In genomic region chr6:137531376-137532092, GRCh38 we compare ENCODE assay signal across 2 cellular contexts.
TF ChIP-seq lines count a peak whose summit lies in the region.

No MANE protein-coding gene starts in this region.

TF ChIP-seq in HEK293, 187 proteins besides CTCF, POLR2A, EP300 and RAD21:
- TF ChIP-seq, protein P1, sequence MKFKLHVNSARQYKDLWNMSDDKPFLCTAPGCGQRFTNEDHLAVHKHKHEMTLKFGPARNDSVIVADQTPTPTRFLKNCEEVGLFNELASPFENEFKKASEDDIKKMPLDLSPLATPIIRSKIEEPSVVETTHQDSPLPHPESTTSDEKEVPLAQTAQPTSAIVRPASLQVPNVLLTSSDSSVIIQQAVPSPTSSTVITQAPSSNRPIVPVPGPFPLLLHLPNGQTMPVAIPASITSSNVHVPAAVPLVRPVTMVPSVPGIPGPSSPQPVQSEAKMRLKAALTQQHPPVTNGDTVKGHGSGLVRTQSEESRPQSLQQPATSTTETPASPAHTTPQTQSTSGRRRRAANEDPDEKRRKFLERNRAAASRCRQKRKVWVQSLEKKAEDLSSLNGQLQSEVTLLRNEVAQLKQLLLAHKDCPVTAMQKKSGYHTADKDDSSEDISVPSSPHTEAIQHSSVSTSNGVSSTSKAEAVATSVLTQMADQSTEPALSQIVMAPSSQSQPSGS (tag by site-specific recombination; IDR thresholded peaks at IDR 0.05; ENCODE audit: low read depth): 0 out of 2 replicates have a peak, but pooled peaks have one; percentile 31
- TF ChIP-seq ZNF555 (tag by site-specific recombination; conservative IDR thresholded peaks at IDR 0.05) (no peak), ZNF223 (tag by site-specific recombination; IDR thresholded peaks at IDR 0.05) (no peak), MYNN (tag by site-specific recombination; IDR thresholded peaks at IDR 0.05; ENCODE audit: borderline replicate concordance) (no peak)
- TF ChIP-seq, protein P2, sequence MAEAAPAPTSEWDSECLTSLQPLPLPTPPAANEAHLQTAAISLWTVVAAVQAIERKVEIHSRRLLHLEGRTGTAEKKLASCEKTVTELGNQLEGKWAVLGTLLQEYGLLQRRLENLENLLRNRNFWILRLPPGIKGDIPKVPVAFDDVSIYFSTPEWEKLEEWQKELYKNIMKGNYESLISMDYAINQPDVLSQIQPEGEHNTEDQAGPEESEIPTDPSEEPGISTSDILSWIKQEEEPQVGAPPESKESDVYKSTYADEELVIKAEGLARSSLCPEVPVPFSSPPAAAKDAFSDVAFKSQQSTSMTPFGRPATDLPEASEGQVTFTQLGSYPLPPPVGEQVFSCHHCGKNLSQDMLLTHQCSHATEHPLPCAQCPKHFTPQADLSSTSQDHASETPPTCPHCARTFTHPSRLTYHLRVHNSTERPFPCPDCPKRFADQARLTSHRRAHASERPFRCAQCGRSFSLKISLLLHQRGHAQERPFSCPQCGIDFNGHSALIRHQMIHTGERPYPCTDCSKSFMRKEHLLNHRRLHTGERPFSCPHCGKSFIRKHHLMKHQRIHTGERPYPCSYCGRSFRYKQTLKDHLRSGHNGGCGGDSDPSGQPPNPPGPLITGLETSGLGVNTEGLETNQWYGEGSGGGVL (tag by site-specific recombination; IDR thresholded peaks at IDR 0.05): no peak
- TF ChIP-seq, protein P3, sequence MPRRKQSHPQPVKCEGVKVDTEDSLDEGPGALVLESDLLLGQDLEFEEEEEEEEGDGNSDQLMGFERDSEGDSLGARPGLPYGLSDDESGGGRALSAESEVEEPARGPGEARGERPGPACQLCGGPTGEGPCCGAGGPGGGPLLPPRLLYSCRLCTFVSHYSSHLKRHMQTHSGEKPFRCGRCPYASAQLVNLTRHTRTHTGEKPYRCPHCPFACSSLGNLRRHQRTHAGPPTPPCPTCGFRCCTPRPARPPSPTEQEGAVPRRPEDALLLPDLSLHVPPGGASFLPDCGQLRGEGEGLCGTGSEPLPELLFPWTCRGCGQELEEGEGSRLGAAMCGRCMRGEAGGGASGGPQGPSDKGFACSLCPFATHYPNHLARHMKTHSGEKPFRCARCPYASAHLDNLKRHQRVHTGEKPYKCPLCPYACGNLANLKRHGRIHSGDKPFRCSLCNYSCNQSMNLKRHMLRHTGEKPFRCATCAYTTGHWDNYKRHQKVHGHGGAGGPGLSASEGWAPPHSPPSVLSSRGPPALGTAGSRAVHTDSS (tag by site-specific recombination; IDR thresholded peaks at IDR 0.05): no peak

TF ChIP-seq in H1, 55 proteins besides CTCF, POLR2A, EP300 and RAD21:
- TF ChIP-seq MAFK (IDR thresholded peaks at IDR 0.05; ENCODE audit: low read depth, low read length) (no peak), SRF (IDR thresholded peaks at IDR 0.05; ENCODE audit: low read depth, low read length) (no peak), SP2 (IDR thresholded peaks at IDR 0.05; ENCODE audit: low read length) (no peak), JUN (IDR thresholded peaks at IDR 0.05; ENCODE audit: low read depth, low read length) (no peak), RBBP5 (IDR thresholded peaks at IDR 0.05; ENCODE audit: borderline replicate concordance, low read depth, low read length) (no peak), TEAD4 (IDR thresholded peaks at IDR 0.05; ENCODE audit: low read depth, low read length) (no peak), NANOG (IDR thresholded peaks at IDR 0.05; ENCODE audit: insufficient read depth, low read depth, low read length, poor library complexity, severe bottlenecking) (no peak), CTBP2 (IDR thresholded peaks at IDR 0.05; ENCODE audit: borderline replicate concordance, insufficient read depth, insufficient read length, low read length) (no peak), SP4 (IDR thresholded peaks at IDR 0.05; ENCODE audit: low read length) (no peak), ZNF274 (IDR thresholded peaks at IDR 0.05; ENCODE audit: borderline replicate concordance, extremely low read depth, low read length) (no peak)
TF ChIP-seq in H1: peak in this region for 0.
